Comparison of ENCODE assay signal across 12 cellular contexts in the genomic region with DNA sequence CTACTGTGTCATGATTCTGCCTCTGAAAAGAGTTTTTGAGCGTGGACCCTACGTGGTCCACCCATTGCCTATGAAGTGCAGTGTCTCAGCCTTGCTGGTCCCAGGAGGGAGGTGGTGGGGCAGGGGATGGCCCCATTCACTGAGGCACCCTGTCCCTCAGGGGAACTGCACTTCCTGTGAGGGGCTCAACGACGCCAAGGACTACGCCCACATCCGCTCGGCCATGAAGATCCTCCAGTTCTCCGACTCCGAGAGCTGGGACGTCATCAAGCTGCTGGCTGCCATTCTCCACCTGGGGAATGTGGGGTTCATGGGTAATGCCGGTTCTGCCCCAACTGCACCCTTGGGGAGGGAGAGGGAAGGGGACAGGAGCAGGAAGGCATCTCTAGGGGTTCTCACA. TPM values are rescaled to one million over a fixed set of nuclear protein-coding genes. Genes with fewer than 3 reads are reported as not detected.
A peak's percentile ranks its signal among the peaks of the same experiment; 100 is the strongest.
DNase-seq lines count a peak whose midpoint lies in the region; ATAC-seq and TF ChIP-seq lines count a peak whose summit lies in the region.
"Had no signal": no experiment of that assay in that cellular context is flagged by ENCODE, and none has a peak within 500 bp of the region (broad histone marks: within the 10 kb centered on the region; RNA-seq: fewer than 3 reads in every experiment).

No MANE protein-coding gene starts in this region.

- H3K36me3 Mint-ChIP-seq in neural progenitor cell = no peaks in the 10 kb centered on the region

- ATAC-seq in GM18502 (IDR thresholded peaks at IDR 0.05; ENCODE audit: poor library complexity, unreplicated experiment) (peak; percentile 66), GM19351 (IDR thresholded peaks at IDR 0.05; ENCODE audit: unreplicated experiment) (peak; percentile 47), HG03342 (IDR thresholded peaks at IDR 0.05; ENCODE audit: unreplicated experiment) (peak; percentile 59), left lobe of liver (no peak), GM21526 (IDR thresholded peaks at IDR 0.05; ENCODE audit: low FRiP score, unreplicated experiment) (no peak)

- H3K36me3 ChIP-seq in neural progenitor cell = no peaks in the 10 kb centered on the region
- H3K36me3 ChIP-seq: MG63, vagina had no signal

- H3K27ac ChIP-seq in neural progenitor cell = no peak overlapping the region
- H3K27ac ChIP-seq: vagina had no signal

- H3F3A ChIP-seq in neural progenitor cell (ENCODE audit: low read depth) = no peaks in the 10 kb centered on the region

- no peaks in the 10 kb centered on the region for H3K27me3 ChIP-seq in neural progenitor cell
- H3K27me3 ChIP-seq: MG63, vagina had no signal

- no peak overlapping the region for H3K4me2 ChIP-seq in neural progenitor cell

- DNase-seq in left lobe of liver (ENCODE audit: low spot score) = peak; percentile 36
- no peak for DNase-seq in effector CD4-positive, alpha-beta T cell
- no peak for DNase-seq in neural progenitor cell (ENCODE audit: low spot score)
- DNase-seq: C1 segment of cervical spinal cord; MG63; stimulated activated CD4-positive, alpha-beta T cell treated with anti-CD3 and anti-CD28 coated beads, Interleukin-1b, Interleukin-23, amount 100 ng/mL, for 48 hours had no signal

- no peaks in the 10 kb centered on the region for H3K79me2 ChIP-seq in neural progenitor cell (ENCODE audit: low read depth)

- no peak overlapping the region for H3K9ac ChIP-seq in neural progenitor cell

- H2AFZ ChIP-seq in neural progenitor cell (replicated peaks) = no peak overlapping the region

- H3K9me3 Mint-ChIP-seq in neural progenitor cell = no peaks in the 10 kb centered on the region

- peaks cover 13% of the 10 kb centered on the region for H3K27me3 Mint-ChIP-seq in neural progenitor cell (ENCODE audit: insufficient read depth, low read depth)

- H4K20me1 ChIP-seq in neural progenitor cell (ENCODE audit: low read depth) = no peaks in the 10 kb centered on the region

- H3K4me1 ChIP-seq in neural progenitor cell = no peaks in the 10 kb centered on the region

- no peak overlapping the region for H3K27ac Mint-ChIP-seq in neural progenitor cell

- no peaks in the 10 kb centered on the region for H3K9me3 ChIP-seq in neural progenitor cell (ENCODE audit: low read depth)
- H3K9me3 ChIP-seq: MG63, vagina had no signal

- H3K4me1 Mint-ChIP-seq in neural progenitor cell = peaks cover 5% of the 10 kb centered on the region

- no peak overlapping the region for H3K4me3 ChIP-seq in neural progenitor cell
- H3K4me3 ChIP-seq: MG63, vagina had no signal

- H3K4me3 Mint-ChIP-seq in neural progenitor cell = no peak overlapping the region

- TF ChIP-seq CTCF in neural progenitor cell (IDR thresholded peaks at IDR 0.05) = no peak

RNA-seq across cellular contexts. Expression of gene MYO7B, which starts 42.5 kb away (rescaled TPM):
- total RNA-seq in left lobe of liver = 0.63 TPM
- 0.03 TPM in 1 of 2 replicates, not detected in the other for total RNA-seq in neural progenitor cell (ENCODE audit: low replicate concordance)
- total RNA-seq: myocyte, vagina had no signal

RNA-seq across cellular contexts. Expression of gene IWS1, which starts 51.7 kb away (rescaled TPM):
- 19.1 TPM for total RNA-seq in left lobe of liver
- total RNA-seq in neural progenitor cell (ENCODE audit: low replicate concordance) = 77.8 and 115 TPM in 2 replicates

Comparison
In these comparisons a context has a peak if more than half of its experiments do, and no peak if none do; other contexts are left out.
1. ATAC-seq: peak in GM18502 (single experiment), GM19351 (single experiment) and HG03342 (single experiment); none in left lobe of liver (single experiment) and GM21526 (single experiment).